14 cellular contexts compared by ENCODE assay signal in the genomic region with DNA sequence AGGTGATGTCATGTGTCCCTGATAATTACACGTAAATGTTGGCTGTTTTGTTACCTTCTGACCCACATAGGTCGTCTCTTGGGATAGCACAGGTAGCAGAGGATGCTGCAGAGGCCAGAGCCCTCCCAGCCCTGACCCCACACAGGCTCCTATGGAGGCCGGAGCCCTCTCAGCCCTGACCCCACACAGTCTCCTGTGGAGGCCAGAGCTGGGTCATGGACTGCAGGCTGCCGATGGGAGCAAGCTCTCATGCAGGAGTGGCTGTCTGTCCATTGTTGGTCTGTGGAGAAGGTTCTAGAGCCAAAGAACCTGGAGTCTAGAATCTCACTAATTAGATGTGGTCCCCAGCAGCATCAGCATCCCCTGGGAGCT.
DNase-seq lines count a peak whose midpoint lies in the region; TF ChIP-seq lines count a peak whose summit lies in the region.
"Had no signal": no experiment of that assay in that cellular context is flagged by ENCODE, and none has a peak within 500 bp of the region (broad histone marks: within the 10 kb centered on the region; RNA-seq: fewer than 3 reads in every experiment).

No MANE protein-coding gene starts in this region.

- H3K27me3 Mint-ChIP-seq in activated CD4-positive, alpha-beta memory T cell treated with anti-CD3 and anti-CD28 coated beads for 36 hours, result no peaks in the 10 kb centered on the region
- no peaks in the 10 kb centered on the region for H3K27me3 Mint-ChIP-seq in activated CD4-positive, alpha-beta memory T cell treated with anti-CD3 and anti-CD28 coated beads, Interleukin-2, amount 10 ng/mL, durations not matched to agents 7 days and 5 days

- H3K36me3 Mint-ChIP-seq in activated CD4-positive, alpha-beta memory T cell treated with anti-CD3 and anti-CD28 coated beads for 36 hours, result no peaks in the 10 kb centered on the region
- no peaks in the 10 kb centered on the region for H3K36me3 Mint-ChIP-seq in activated CD4-positive, alpha-beta memory T cell treated with anti-CD3 and anti-CD28 coated beads, Interleukin-2, amount 10 ng/mL, durations not matched to agents 7 days and 5 days (ENCODE audit: low read depth)

- CTCF ChIA-PET in activated CD4-positive, alpha-beta memory T cell treated with anti-CD3 and anti-CD28 coated beads for 36 hours (lab: Charles Lee), result interaction anchor here (8.9 kb wide), 1 partner anchor 156 kb away, joined by 59 read pairs; a partner anchor contains a TSS
- CTCF ChIA-PET in activated CD4-positive, alpha-beta memory T cell treated with anti-CD3 and anti-CD28 coated beads, Interleukin-2, amount 10 ng/mL, durations not matched to agents 7 days and 5 days (lab: Charles Lee), result interaction anchor here (2.3 kb wide), 1 partner anchor 158 kb away, joined by 6 read pairs; no protein-coding TSS in a partner anchor

- H4K20me1 ChIP-seq in smooth muscle cell (ENCODE audit: low read depth), result peaks cover 11% of the 10 kb centered on the region

- H3K9ac ChIP-seq in smooth muscle cell (ENCODE audit: low read depth), result peak overlapping the region; percentile 87

- no peaks in the 10 kb centered on the region for H3K9me3 ChIP-seq in smooth muscle cell (replicated peaks; ENCODE audit: low read depth)

- no peaks in the 10 kb centered on the region for H3K9me3 Mint-ChIP-seq in activated CD4-positive, alpha-beta memory T cell treated with anti-CD3 and anti-CD28 coated beads for 36 hours
- H3K9me3 Mint-ChIP-seq in activated CD4-positive, alpha-beta memory T cell treated with anti-CD3 and anti-CD28 coated beads, Interleukin-2, amount 10 ng/mL, durations not matched to agents 7 days and 5 days, result no peaks in the 10 kb centered on the region

- H3K4me3 ChIP-seq in dorsolateral prefrontal cortex (peak overlapping the region in 1 of 59 donors; percentile 17), smooth muscle cell (no peak overlapping the region), brain microvascular endothelial cell (ENCODE audit: low read depth, low read length) (no peak overlapping the region)
- H3K4me3 ChIP-seq: K562 had no signal

- peak; percentile 8 for DNase-seq in activated CD4-positive, alpha-beta memory T cell treated with anti-CD3 and anti-CD28 coated beads for 36 hours
- no peak for DNase-seq in activated CD4-positive, alpha-beta memory T cell treated with anti-CD3 and anti-CD28 coated beads, Interleukin-2, amount 10 ng/mL, durations not matched to agents 7 days and 5 days
- DNase-seq in D341Med (ENCODE audit: low spot score) (peak; percentile 37), dorsolateral prefrontal cortex (no peak), smooth muscle cell (lab: John Stamatoyannopoulos, UW; ENCODE audit: unreplicated experiment) (no peak), GM13976 (ENCODE audit: low spot score) (no peak), cortex of kidney (lab: John Stamatoyannopoulos, UW) (no peak), brain microvascular endothelial cell (no peak)
- DNase-seq: GDM1, HFFc6, NCI-H1092, PC-3 had no signal

- peaks cover 3% of the 10 kb centered on the region for H3K4me1 ChIP-seq in smooth muscle cell (ENCODE audit: low read depth)

- H3K27ac ChIP-seq in dorsolateral prefrontal cortex (peak overlapping the region in 58 of 59 donors; percentile 51 to 96 (median 86)), smooth muscle cell (ENCODE audit: low read depth) (peak overlapping the region; percentile 97), brain microvascular endothelial cell (no peak overlapping the region)
- H3K27ac ChIP-seq: C4-2B had no signal

- no peak overlapping the region for H3K4me2 ChIP-seq in smooth muscle cell

- no peak overlapping the region for H3K27ac Mint-ChIP-seq in activated CD4-positive, alpha-beta memory T cell treated with anti-CD3 and anti-CD28 coated beads for 36 hours
- H3K27ac Mint-ChIP-seq in activated CD4-positive, alpha-beta memory T cell treated with anti-CD3 and anti-CD28 coated beads, Interleukin-2, amount 10 ng/mL, durations not matched to agents 7 days and 5 days, result no peak overlapping the region
- H3K27ac Mint-ChIP-seq: HFFc6 had no signal

- WGBS in smooth muscle cell (ENCODE audit: low lambda C conversion rate), result 93% methylated on average over 4 of the region's 4 CpGs

- in situ Hi-C loops in GM13976 (cut with MboI; ENCODE audit: low sequenced_read_pairs, unreplicated experiment) (loop anchor here (10.0 kb wide), 1 partner anchor 61 kb away; no protein-coding TSS in a partner anchor), brain microvascular endothelial cell (cut with HindIII; ENCODE audit: low pct_ligation_motif_present, low sequenced_read_pairs) (no loop called here)

- no peak overlapping the region for H3K4me3 Mint-ChIP-seq in activated CD4-positive, alpha-beta memory T cell treated with anti-CD3 and anti-CD28 coated beads for 36 hours
- H3K4me3 Mint-ChIP-seq in activated CD4-positive, alpha-beta memory T cell treated with anti-CD3 and anti-CD28 coated beads, Interleukin-2, amount 10 ng/mL, durations not matched to agents 7 days and 5 days, result no peak overlapping the region
- H3K4me3 Mint-ChIP-seq: HFFc6 had no signal

- H3F3A ChIP-seq in smooth muscle cell (ENCODE audit: low read depth), result no peaks in the 10 kb centered on the region

- no peaks in the 10 kb centered on the region for H3K36me3 ChIP-seq in smooth muscle cell (ENCODE audit: low read depth)
- H3K36me3 ChIP-seq in brain microvascular endothelial cell (replicated peaks), result no peaks in the 10 kb centered on the region

- POLR2A ChIA-PET in activated CD4-positive, alpha-beta memory T cell treated with anti-CD3 and anti-CD28 coated beads for 36 hours (lab: Charles Lee), result interaction anchor here (1.1 to 1.7 kb wide), 2 partner anchors 84 to 109 kb away, joined by 4 to 5 read pairs; no protein-coding TSS in a partner anchor
- POLR2A ChIA-PET in activated CD4-positive, alpha-beta memory T cell treated with anti-CD3 and anti-CD28 coated beads, Interleukin-2, amount 10 ng/mL, durations not matched to agents 7 days and 5 days (lab: Charles Lee), result interaction anchor here (0.9 to 3.8 kb wide), 2 partner anchors 97 to 238 kb away, joined by 3 to 14 read pairs; no protein-coding TSS in a partner anchor

- TF ChIP-seq CTCF in dorsolateral prefrontal cortex (IDR thresholded peaks at IDR 0.05 in 54 of 56, conservative IDR thresholded peaks at IDR 0.05 in 2 of 56; ENCODE audit: low read depth in 1 of 56, partially characterized antibody in 56 of 56) (no peak), smooth muscle cell (IDR thresholded peaks at IDR 0.05; ENCODE audit: borderline replicate concordance, insufficient read depth, poor library complexity, severe bottlenecking) (no peak), GM13976 (IDR thresholded peaks at IDR 0.05; ENCODE audit: borderline replicate concordance, control extremely low read depth, extremely low read depth, insufficient read depth, missing control alignments) (no peak), brain microvascular endothelial cell (IDR thresholded peaks at IDR 0.05; ENCODE audit: low read depth, low read length, missing control alignments) (no peak)

- H3K79me2 ChIP-seq in smooth muscle cell (ENCODE audit: low read depth), result peaks cover 66% of the 10 kb centered on the region

- H3K27me3 ChIP-seq in dorsolateral prefrontal cortex (no peaks in the 10 kb centered on the region), smooth muscle cell (ENCODE audit: low read depth) (no peaks in the 10 kb centered on the region), brain microvascular endothelial cell (replicated peaks) (no peaks in the 10 kb centered on the region)

- no peak overlapping the region for H2AFZ ChIP-seq in smooth muscle cell (ENCODE audit: low read depth)

- peaks cover 79% of the 10 kb centered on the region for H3K4me1 Mint-ChIP-seq in activated CD4-positive, alpha-beta memory T cell treated with anti-CD3 and anti-CD28 coated beads for 36 hours (ENCODE audit: low read depth)
- peaks cover 70% of the 10 kb centered on the region for H3K4me1 Mint-ChIP-seq in activated CD4-positive, alpha-beta memory T cell treated with anti-CD3 and anti-CD28 coated beads, Interleukin-2, amount 10 ng/mL, durations not matched to agents 7 days and 5 days

- intact Hi-C loops in activated CD4-positive, alpha-beta memory T cell treated with anti-CD3 and anti-CD28 coated beads for 36 hours (cut with micrococcal nuclease), result no loop called here
- intact Hi-C loops in dorsolateral prefrontal cortex (cut with DNase I), result loop anchor here in 1 of 2 donors (5.0 kb wide), 1 partner anchor 112 kb away; no protein-coding TSS in a partner anchor

Comparison
In these comparisons a context has a peak if more than half of its experiments do, and no peak if none do; other contexts are left out.
1. DNase-seq: peak in activated CD4-positive, alpha-beta memory T cell treated with anti-CD3 and anti-CD28 coated beads for 36 hours (single experiment) and D341Med (single experiment); none in activated CD4-positive, alpha-beta memory T cell treated with anti-CD3 and anti-CD28 coated beads, Interleukin-2, amount 10 ng/mL, durations not matched to agents 7 days and 5 days (single experiment), dorsolateral prefrontal cortex (0 of 10), smooth muscle cell (single experiment), GM13976 (single experiment), cortex of kidney (single experiment) and brain microvascular endothelial cell (single experiment).